8 cellular contexts compared by ENCODE assay signal in the genomic region with DNA sequence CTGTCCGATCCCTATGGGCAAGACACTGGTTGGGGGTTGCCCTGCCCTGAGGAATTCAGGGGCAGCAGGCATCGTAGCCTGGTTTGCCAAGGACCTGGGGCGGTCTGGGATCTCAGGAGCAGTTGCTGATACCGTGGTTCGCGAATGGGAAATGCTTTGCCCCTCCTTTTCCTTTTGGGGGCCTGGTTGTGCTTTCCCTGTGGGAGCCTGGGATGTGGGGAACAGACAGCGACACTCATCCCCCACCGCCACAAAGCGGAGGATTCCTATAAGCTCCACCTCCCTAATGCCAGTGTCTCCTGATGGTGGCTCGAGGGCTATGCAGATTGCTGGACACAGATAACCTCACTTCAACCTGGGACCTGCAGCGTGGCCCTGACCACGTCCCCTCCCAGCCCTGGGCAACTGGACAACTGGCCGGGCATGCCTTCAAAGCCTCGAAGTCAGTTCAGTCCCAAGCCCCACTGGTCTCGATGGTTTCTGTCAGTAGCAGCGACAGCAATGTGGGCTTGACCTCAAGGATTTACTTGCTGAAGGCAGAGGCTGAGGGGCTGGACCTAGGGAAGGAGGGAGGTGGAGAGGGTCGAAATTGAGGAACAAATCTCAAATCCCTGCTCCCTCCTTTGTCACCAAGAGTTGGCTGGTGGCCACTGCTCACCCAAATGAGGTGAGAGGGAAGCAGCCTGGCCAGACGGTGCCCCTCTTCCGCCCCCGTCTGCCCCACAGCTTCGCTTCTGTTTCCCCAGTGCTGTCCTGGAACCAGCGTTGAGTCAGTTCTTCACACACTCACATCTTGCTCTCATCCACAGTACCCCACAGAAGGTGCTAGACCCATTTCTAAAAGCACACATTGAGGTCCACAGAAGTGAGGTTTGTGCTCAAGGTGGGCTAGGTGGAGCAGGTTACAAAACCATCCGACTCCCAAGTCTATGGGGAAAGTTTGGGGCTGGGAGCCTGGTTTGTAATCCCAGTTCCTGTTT. TPM values are rescaled to one million over a fixed set of nuclear protein-coding genes. Genes with fewer than 3 reads are reported as not detected.
DNase-seq lines count a peak whose midpoint lies in the region; ATAC-seq and TF ChIP-seq lines count a peak whose summit lies in the region.

No MANE protein-coding gene starts in this region.

- peak overlapping the region; percentile 73 for H3K4me2 ChIP-seq in mammary epithelial cell (ENCODE audit: insufficient read depth, low read depth, low read length)

- H3K27me3 ChIP-seq in mammary epithelial cell (ENCODE audit: insufficient read depth, low read length) (no peaks in the 10 kb centered on the region), aorta (ENCODE audit: control insufficient read depth in 1 of 2, insufficient read depth in 2 of 2, low read length in 1 of 2) (no peaks in the 10 kb centered on the region)

- H3K4me1 ChIP-seq in mammary epithelial cell (ENCODE audit: insufficient read depth, low read length) (peaks cover 8% of the 10 kb centered on the region), aorta (ENCODE audit: control insufficient read depth in 1 of 2, insufficient read depth in 2 of 2, low read length in 2 of 2) (no peaks in the 10 kb centered on the region)

- no peak for ATAC-seq in stimulated activated naive CD8-positive, alpha-beta T cell treated with anti-CD3 and anti-CD28 coated beads, Interleukin-15, Interleukin-2, amounts not matched to agents 100 U/mL and 50 U/mL, for 24 hours
- ATAC-seq in aorta (ENCODE audit: low FRiP score) (no peak), HG02759 (IDR thresholded peaks at IDR 0.05; ENCODE audit: unreplicated experiment) (no peak), GM19455 (IDR thresholded peaks at IDR 0.05; ENCODE audit: unreplicated experiment) (no peak)

- H3K27ac ChIP-seq in mammary epithelial cell (ENCODE audit: insufficient read depth, low read depth, low read length) (peak overlapping the region; percentile 87), aorta (ENCODE audit: low read depth in 1 of 2, low read length in 2 of 2) (peak overlapping the region in 1 of 2 donors; percentile 79)

- H3K27ac Mint-ChIP-seq in stimulated activated naive CD8-positive, alpha-beta T cell treated with anti-CD3 and anti-CD28 coated beads, Interleukin-15, Interleukin-2, amounts not matched to agents 100 ng/mL and 50 ng/mL, for 24 hours = peak overlapping the region; percentile 95

- H3K4me3 Mint-ChIP-seq in stimulated activated naive CD8-positive, alpha-beta T cell treated with anti-CD3 and anti-CD28 coated beads, Interleukin-15, Interleukin-2, amounts not matched to agents 100 ng/mL and 50 ng/mL, for 24 hours = peak overlapping the region; percentile 91

- H3K9ac ChIP-seq in mammary epithelial cell (ENCODE audit: insufficient read depth, low read length) = peak overlapping the region; percentile 94

- dilution Hi-C loops in mammary epithelial cell (cut with HindIII; ENCODE audit: low sequenced_read_pairs) = no loop called here

- peaks cover 3% of the 10 kb centered on the region for H4K20me1 ChIP-seq in mammary epithelial cell (ENCODE audit: insufficient read depth, low read length)

- in situ Hi-C loops in mammary epithelial cell (cut with MboI; ENCODE audit: low sequenced_read_pairs in 2 of 2) = loop anchor here in 1 of 2 donors (25.0 kb wide), 1 partner anchor 543 kb away; a partner anchor contains a TSS

- intact Hi-C loops in mammary epithelial cell (cut with micrococcal nuclease) = loop anchor here (5.0 kb wide), 2 partner anchors 128 to 318 kb away; a partner anchor contains a TSS
- intact Hi-C loops in aorta (cut with DNase I) = loop anchor here (5.0 to 10.0 kb wide), 6 partner anchors 81 to 203 kb away; no protein-coding TSS in a partner anchor

- no peaks in the 10 kb centered on the region for H3K27me3 Mint-ChIP-seq in stimulated activated naive CD8-positive, alpha-beta T cell treated with anti-CD3 and anti-CD28 coated beads, Interleukin-15, Interleukin-2, amounts not matched to agents 100 ng/mL and 50 ng/mL, for 24 hours

- H3K36me3 ChIP-seq in mammary epithelial cell (ENCODE audit: insufficient read depth, low read length) = peaks cover 7% of the 10 kb centered on the region
- no peaks in the 10 kb centered on the region for H3K36me3 ChIP-seq in aorta (ENCODE audit: control insufficient read depth in 1 of 2, insufficient read depth in 2 of 2, low read length in 1 of 2)

- peaks cover 20% of the 10 kb centered on the region for H3K36me3 Mint-ChIP-seq in stimulated activated naive CD8-positive, alpha-beta T cell treated with anti-CD3 and anti-CD28 coated beads, Interleukin-15, Interleukin-2, amounts not matched to agents 100 ng/mL and 50 ng/mL, for 24 hours (ENCODE audit: low read depth)

- no peak for DNase-seq in stimulated activated naive CD8-positive, alpha-beta T cell treated with anti-CD3 and anti-CD28 coated beads, Interleukin-15, Interleukin-2, amounts not matched to agents 100 U/mL and 50 U/mL, for 24 hours
- DNase-seq in mammary epithelial cell (peak; percentile 35), midbrain (lab: John Stamatoyannopoulos, UW) (peak; percentile 29), aorta (peak in 1 of 2 donors; percentile 56), NCI-H1105 (lab: John Stamatoyannopoulos, UW) (no peak)

- H3K79me2 ChIP-seq in mammary epithelial cell (ENCODE audit: insufficient read depth, low read length) = peaks cover 40% of the 10 kb centered on the region

- no peak overlapping the region for H2AFZ ChIP-seq in mammary epithelial cell (ENCODE audit: low read depth, low read length)

- WGBS in mammary epithelial cell (ENCODE audit: low coverage, missing lambda C conversion rate) = 25% methylated on average over 22 of the region's 23 CpGs
- WGBS in aorta, 2 donors = 37 to 38% methylated on average over 23 of the region's 23 CpGs

- no TSS peak for BruUV-seq in mammary epithelial cell (replicated peaks; lab: Mats Ljungman, UMichigan)

- no peaks in the 10 kb centered on the region for H3K9me3 Mint-ChIP-seq in stimulated activated naive CD8-positive, alpha-beta T cell treated with anti-CD3 and anti-CD28 coated beads, Interleukin-15, Interleukin-2, amounts not matched to agents 100 ng/mL and 50 ng/mL, for 24 hours

- no peaks in the 10 kb centered on the region for H3K9me3 ChIP-seq in mammary epithelial cell (replicated peaks; ENCODE audit: insufficient read depth, low read length)
- no peaks in the 10 kb centered on the region for H3K9me3 ChIP-seq in aorta (ENCODE audit: control insufficient read depth, low read length)

- CTCF ChIA-PET in mammary epithelial cell (lab: Charles Lee; ENCODE audit: low non-redundant PET) = no interaction called here

- H3K4me3 ChIP-seq in mammary epithelial cell (replicated peaks in 1 of 3; ENCODE audit: insufficient read depth in 1 of 3, low read depth in 2 of 3, low read length in 3 of 3) (peak overlapping the region; percentile 89 to 100 (median 99)), aorta (ENCODE audit: low read length in 2 of 2) (peak overlapping the region; percentile 87 to 88)

- TF ChIP-seq CTCF in mammary epithelial cell (conservative IDR thresholded peaks at IDR 0.05 in 1 of 2, IDR thresholded peaks at IDR 0.05 in 1 of 2; ENCODE audit: extremely low read depth in 1 of 2, insufficient read depth in 1 of 2, low read depth in 1 of 2, low read length in 2 of 2) = no peak

- peaks cover 22% of the 10 kb centered on the region for H3K4me1 Mint-ChIP-seq in stimulated activated naive CD8-positive, alpha-beta T cell treated with anti-CD3 and anti-CD28 coated beads, Interleukin-15, Interleukin-2, amounts not matched to agents 100 ng/mL and 50 ng/mL, for 24 hours (ENCODE audit: low read depth)

RNA-seq across cellular contexts. Expression of a gene that starts 3.5 kb away (rescaled TPM):
- 100 to 1,000 TPM in 1 of 2 donors, 10 to 100 TPM in 1; 81.9 to 166 TPM for total RNA-seq in mammary epithelial cell
- 35.3 TPM for polyA plus RNA-seq in mammary epithelial cell
- polyA minus RNA-seq in mammary epithelial cell = 6.8 TPM
- 100 to 1,000 TPM in 1 of 2 donors, 10 to 100 TPM in 1; 57.8 to 141 TPM for total RNA-seq in aorta
- polyA plus RNA-seq in aorta = 10 to 100 TPM; 15.8 to 43.6 TPM

RNA-seq across cellular contexts. Expression of a gene that starts 40.6 kb away (rescaled TPM):
- 10 to 100 TPM; 28.8 to 29.5 TPM for total RNA-seq in mammary epithelial cell
- 66.2 TPM for polyA plus RNA-seq in mammary epithelial cell
- polyA minus RNA-seq in mammary epithelial cell = 90.1 TPM
- total RNA-seq in aorta = 10 to 100 TPM; 17.2 to 22.6 TPM
- polyA plus RNA-seq in aorta = 10 to 100 TPM in 1 of 2 donors, 1 to 10 TPM in 1; 6.5 to 13.9 TPM

Comparison
In these comparisons a context has a peak if more than half of its experiments do, and no peak if none do; other contexts are left out.
1. DNase-seq: peak in mammary epithelial cell (single experiment) and midbrain (single experiment); none in stimulated activated naive CD8-positive, alpha-beta T cell treated with anti-CD3 and anti-CD28 coated beads, Interleukin-15, Interleukin-2, amounts not matched to agents 100 U/mL and 50 U/mL, for 24 hours (single experiment) and NCI-H1105 (single experiment).